In genomic region chr9:83355024-83355444, GRCh38 we compare ENCODE assay signal across 1 cellular context.
TF ChIP-seq lines count a peak whose summit lies in the region.

No MANE protein-coding gene starts in this region.

TF ChIP-seq in GM23338, 12 proteins besides CTCF, POLR2A, EP300 and RAD21 (continued from another document):
- TF ChIP-seq CREB1 (CRISPR knock-in tag; IDR thresholded peaks at IDR 0.05; ENCODE audit: low read depth): no peak
